In genomic region chr3:138154534-138154933, GRCh38 we compare ENCODE assay signal across 4 cellular contexts.
TF ChIP-seq lines count a peak whose summit lies in the region.

No MANE protein-coding gene starts in this region.

TF ChIP-seq in SK-N-SH treated with all-trans-retinoic acid at 6 μM for 48 hours, 23 proteins besides CTCF, POLR2A, EP300 and RAD21:
- TF ChIP-seq ISL1 (CRISPR knock-in tag; IDR thresholded peaks at IDR 0.05) (no peak), RARB (CRISPR knock-in tag; IDR thresholded peaks at IDR 0.05) (no peak), ZNF8 (CRISPR knock-in tag; IDR thresholded peaks at IDR 0.05) (peak; percentile 90)

TF ChIP-seq in SK-N-SH, 30 proteins besides CTCF, POLR2A, EP300 and RAD21:
- TF ChIP-seq USF2 (IDR thresholded peaks at IDR 0.05; ENCODE audit: borderline replicate concordance, low read depth, low read length) (no peak), GATA2 (CRISPR knock-in tag; IDR thresholded peaks at IDR 0.05) (no peak), FOXJ3 (CRISPR knock-in tag; IDR thresholded peaks at IDR 0.05) (no peak), SMC3 (IDR thresholded peaks at IDR 0.05; ENCODE audit: low read depth, low read length) (no peak), NRF1 (IDR thresholded peaks at IDR 0.05; ENCODE audit: low read depth, low read length) (no peak), JUND (IDR thresholded peaks at IDR 0.05) (no peak), FOSL2 (IDR thresholded peaks at IDR 0.05; ENCODE audit: borderline replicate concordance, low read depth) (no peak), TAF1 (IDR thresholded peaks at IDR 0.05; ENCODE audit: borderline replicate concordance, low read depth, low read length) (no peak), POLR2AphosphoS5 (IDR thresholded peaks at IDR 0.05; ENCODE audit: low read depth, low read length) (no peak), ZBTB33 (IDR thresholded peaks at IDR 0.05; ENCODE audit: borderline replicate concordance, low read depth) (no peak)
- TF ChIP-seq, protein P1, sequence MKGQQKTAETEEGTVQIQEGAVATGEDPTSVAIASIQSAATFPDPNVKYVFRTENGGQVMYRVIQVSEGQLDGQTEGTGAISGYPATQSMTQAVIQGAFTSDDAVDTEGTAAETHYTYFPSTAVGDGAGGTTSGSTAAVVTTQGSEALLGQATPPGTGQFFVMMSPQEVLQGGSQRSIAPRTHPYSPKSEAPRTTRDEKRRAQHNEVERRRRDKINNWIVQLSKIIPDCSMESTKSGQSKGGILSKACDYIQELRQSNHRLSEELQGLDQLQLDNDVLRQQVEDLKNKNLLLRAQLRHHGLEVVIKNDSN (IDR thresholded peaks at IDR 0.05; ENCODE audit: borderline replicate concordance, low read depth), result no peak

TF ChIP-seq in HEK293, 187 proteins besides CTCF, POLR2A, EP300 and RAD21:
- TF ChIP-seq ZBTB11 (tag by site-specific recombination; conservative IDR thresholded peaks at IDR 0.05; ENCODE audit: low read depth), result no peak
- peak; percentile 58 for TF ChIP-seq ZNF146 (tag by site-specific recombination; IDR thresholded peaks at IDR 0.05)

TF ChIP-seq in H1, 55 proteins besides CTCF, POLR2A, EP300 and RAD21:
- TF ChIP-seq JUND (IDR thresholded peaks at IDR 0.05; ENCODE audit: low read length) (no peak), KDM1A (IDR thresholded peaks at IDR 0.05; ENCODE audit: borderline replicate concordance, low read length) (0 out of 2 replicates have a peak, but pooled peaks have one; percentile 15)
